In genomic region chr1:158112994-158113758, GRCh38 we compare ENCODE assay signal across 8 cellular contexts.
DNase-seq lines count a peak whose midpoint lies in the region; ATAC-seq and TF ChIP-seq lines count a peak whose summit lies in the region.

No MANE protein-coding gene starts in this region.

- H3K4me3 ChIP-seq in neuron (ENCODE audit: low read length), result peak overlapping the region; percentile 54

- H3K36me3 ChIP-seq in neuron (ENCODE audit: insufficient read depth, low read length), result no peaks in the 10 kb centered on the region

- H3K27me3 ChIP-seq in foreskin keratinocyte (no peaks in the 10 kb centered on the region), neuron (ENCODE audit: insufficient read depth, low read length) (peaks cover 18% of the 10 kb centered on the region)

- no peaks in the 10 kb centered on the region for H3K4me1 ChIP-seq in foreskin keratinocyte
- peaks cover 7% of the 10 kb centered on the region for H3K4me1 ChIP-seq in neuron (ENCODE audit: insufficient read depth, low read length)

- peak overlapping the region; percentile 89 for H2AFZ ChIP-seq in neuron (ENCODE audit: low read depth, low read length)

- peak; percentile 74 for TF ChIP-seq CTCF in foreskin keratinocyte (conservative IDR thresholded peaks at IDR 0.05)

- TF ChIP-seq POLR2A in GM18505 (IDR thresholded peaks at IDR 0.05; ENCODE audit: borderline replicate concordance, extremely low read depth, insufficient read depth, insufficient read length), result no peak

- ATAC-seq in foreskin keratinocyte (peak; percentile 75), GM21381 (IDR thresholded peaks at IDR 0.05; ENCODE audit: unreplicated experiment) (no peak), GM18505 (IDR thresholded peaks at IDR 0.05; ENCODE audit: unreplicated experiment) (no peak)

- peaks cover 5% of the 10 kb centered on the region for H3K9me3 ChIP-seq in neuron (ENCODE audit: low read length)

- no peak overlapping the region for H3K27ac ChIP-seq in foreskin keratinocyte

- peak; percentile 44 for DNase-seq in DMS114 treated with DMSO at 0.1 percent for 48 hours (lab: John Stamatoyannopoulos, UW; ENCODE audit: unreplicated experiment)
- peak; percentile 50 to 95 for DNase-seq in NCI-H187 (lab: John Stamatoyannopoulos, UW)
- DNase-seq in activated T-cell treated with anti-CD3 and anti-CD28 coated beads for 24 hours (ENCODE audit: low read depth), result peak; percentile 18
- DNase-seq in foreskin keratinocyte, result peak in 1 of 2 donors; percentile 23
- DNase-seq in effector CD8-positive, alpha-beta T cell (lab: John Stamatoyannopoulos, UW), result no peak
